In genomic region chr6:149414009-149414408, GRCh38 we compare ENCODE assay signal across 1 cellular context.
TF ChIP-seq lines count a peak whose summit lies in the region.

No MANE protein-coding gene starts in this region.

TF ChIP-seq in SK-N-SH treated with all-trans-retinoic acid at 6 μM for 48 hours, 23 proteins besides CTCF, POLR2A, EP300 and RAD21 (continued from another document):
- TF ChIP-seq TSHZ2 (CRISPR knock-in tag; IDR thresholded peaks at IDR 0.05) (no peak), ARNTL (CRISPR knock-in tag; IDR thresholded peaks at IDR 0.05; ENCODE audit: borderline replicate concordance, low read depth) (no peak), ZNF8 (CRISPR knock-in tag; IDR thresholded peaks at IDR 0.05) (no peak), TCF4 (CRISPR knock-in tag; IDR thresholded peaks at IDR 0.05; ENCODE audit: borderline replicate concordance) (no peak), PPARA (CRISPR knock-in tag; IDR thresholded peaks at IDR 0.05; ENCODE audit: borderline replicate concordance) (no peak), SNAI2 (CRISPR knock-in tag; IDR thresholded peaks at IDR 0.05) (no peak), PATZ1 (CRISPR knock-in tag; IDR thresholded peaks at IDR 0.05; ENCODE audit: borderline replicate concordance) (no peak), ZFP30 (CRISPR knock-in tag; IDR thresholded peaks at IDR 0.05) (no peak)
